8 cellular contexts compared by ENCODE assay signal in genomic region chr9:72592501-72593403, GRCh38.
DNase-seq lines count a peak whose midpoint lies in the region; ATAC-seq, FAIRE-seq and TF ChIP-seq lines count a peak whose summit lies in the region.

No MANE protein-coding gene starts in this region.

- peak; percentile 84 to 94 (median 92) for TF ChIP-seq CTCF in adrenal gland (IDR thresholded peaks at IDR 0.05)
- TF ChIP-seq CTCF in left ventricle myocardium inferior (IDR thresholded peaks at IDR 0.05; ENCODE audit: borderline replicate concordance): peak; percentile 87

- H3K27ac ChIP-seq in adrenal gland (no peak overlapping the region), left ventricle myocardium inferior (replicated peaks) (no peak overlapping the region)

- DNase-seq in DMS153 (lab: John Stamatoyannopoulos, UW): peak; percentile 29
- peak; percentile 12 for DNase-seq in GM19239 (ENCODE audit: insufficient read length, low spot score)
- DNase-seq in NCI-H526 treated with DMSO at 0.1 percent for 48 hours (lab: John Stamatoyannopoulos, UW): peak; percentile 41
- peak in 2 of 7 donors; percentile 37 to 69 for DNase-seq in adrenal gland
- DNase-seq in left ventricle myocardium inferior: no peak
- DNase-seq in renal cortical epithelial cell (ENCODE audit: low read depth): peak; percentile 76
- DNase-seq in NCI-H524 treated with DMSO at 0.1 percent for 48 hours (lab: John Stamatoyannopoulos, UW): no peak

- intact Hi-C loops in adrenal gland (cut with DNase I): loop anchor here (5.0 to 10.0 kb wide), 3 partner anchors 238 to 318 kb away; no protein-coding TSS in a partner anchor
- intact Hi-C loops in left ventricle myocardium inferior (cut with micrococcal nuclease): loop anchor here (5.0 kb wide), 1 partner anchor 310 kb away; no protein-coding TSS in a partner anchor

- no peaks in the 10 kb centered on the region for H3K36me3 ChIP-seq in adrenal gland (replicated peaks in 1 of 2)
- H3K36me3 ChIP-seq in left ventricle myocardium inferior: no peaks in the 10 kb centered on the region

- peak; percentile 79 for ATAC-seq in HG03460 (IDR thresholded peaks at IDR 0.05; ENCODE audit: unreplicated experiment)

- no peak overlapping the region for H3K4me3 ChIP-seq in adrenal gland
- H3K4me3 ChIP-seq in left ventricle myocardium inferior: no peak overlapping the region

- FAIRE-seq in GM19239 (lab: Jason Lieb, UNC): peak; percentile 64

- H3K9me3 ChIP-seq in adrenal gland (replicated peaks in 1 of 3) (no peaks in the 10 kb centered on the region), left ventricle myocardium inferior (replicated peaks) (no peaks in the 10 kb centered on the region)

- H3K27me3 ChIP-seq in adrenal gland (no peaks in the 10 kb centered on the region), left ventricle myocardium inferior (ENCODE audit: low read depth) (no peaks in the 10 kb centered on the region)

- no peaks in the 10 kb centered on the region for H3K4me1 ChIP-seq in adrenal gland (replicated peaks in 1 of 2)
- H3K4me1 ChIP-seq in left ventricle myocardium inferior: peaks cover 11% of the 10 kb centered on the region

- TF ChIP-seq POLR2A in adrenal gland (IDR thresholded peaks at IDR 0.05): no peak

- WGBS in adrenal gland, 4 donors: 42 to 52% (median 47%) methylated on average over 5 of the region's 5 CpGs

Comparison
In these comparisons a context has a peak if more than half of its experiments do, and no peak if none do; other contexts are left out.
1. DNase-seq: peak in DMS153 (single experiment), GM19239 (single experiment), NCI-H526 treated with DMSO at 0.1 percent for 48 hours (single experiment) and renal cortical epithelial cell (single experiment); none in left ventricle myocardium inferior (single experiment) and NCI-H524 treated with DMSO at 0.1 percent for 48 hours (single experiment).